ENCODE assay signal across 1 cellular context in the genomic region with DNA sequence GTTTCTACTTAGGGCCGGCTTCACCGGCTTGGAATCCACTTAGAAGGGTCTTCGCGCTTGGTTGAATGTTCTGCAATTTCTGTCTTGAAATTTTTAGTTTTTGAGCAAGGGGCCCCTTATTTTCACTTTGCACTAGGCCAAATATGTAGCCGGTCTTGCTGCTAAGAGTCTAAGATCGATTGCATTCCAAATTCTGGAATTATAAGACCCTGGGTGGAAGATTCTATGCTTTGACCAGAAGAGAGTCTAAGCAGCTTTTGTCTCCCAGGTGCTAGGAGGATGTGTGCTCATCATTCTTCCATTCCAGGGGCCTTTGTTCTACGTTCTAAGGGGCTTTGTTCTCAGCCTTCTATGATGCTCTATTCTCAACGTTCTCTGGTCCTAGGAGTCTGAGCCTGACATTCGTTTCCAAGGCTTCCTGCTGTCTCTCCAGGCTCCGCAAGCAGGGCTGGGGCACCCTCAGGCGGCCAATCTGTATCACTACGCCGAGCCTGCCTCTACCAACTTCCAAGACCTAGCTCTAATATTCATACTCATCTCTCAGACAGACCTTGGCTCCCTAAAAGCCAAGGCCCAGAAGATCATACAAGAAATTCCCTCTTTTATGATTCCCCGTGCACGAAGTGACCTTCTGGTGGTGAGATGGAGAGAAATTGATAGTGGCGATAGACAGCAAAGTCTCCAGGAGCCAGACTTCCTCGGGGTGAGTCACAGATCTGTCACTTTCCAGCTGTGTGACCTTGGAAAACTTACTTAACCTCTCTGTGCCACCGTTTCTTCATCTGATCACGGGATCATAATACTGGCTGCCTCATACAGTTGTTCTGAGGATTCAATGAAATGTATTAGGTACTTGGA.
A peak's percentile ranks its signal among the peaks of the same experiment; 100 is the strongest.
TF ChIP-seq lines count a peak whose summit lies in the region.

No MANE protein-coding gene starts in this region.

TF ChIP-seq in HepG2, 621 proteins besides CTCF, POLR2A, EP300 and RAD21 (continued from another document and continues in another):
- TF ChIP-seq PRDM4 (CRISPR knock-in tag; IDR thresholded peaks at IDR 0.05; ENCODE audit: borderline replicate concordance), result no peak
- TF ChIP-seq MXI1 (IDR thresholded peaks at IDR 0.05; ENCODE audit: borderline replicate concordance, low read depth, low read length), result no peak
- TF ChIP-seq MEIS2 (CRISPR knock-in tag; IDR thresholded peaks at IDR 0.05), result peak; percentile 24; the same call in 1 of the 2 replicates
- no peak for TF ChIP-seq NRL (CRISPR knock-in tag; IDR thresholded peaks at IDR 0.05; ENCODE audit: borderline replicate concordance)
- TF ChIP-seq ZNF530 (CRISPR knock-in tag; IDR thresholded peaks at IDR 0.05; ENCODE audit: low read depth), result no peak
- TF ChIP-seq TRIM22 (IDR thresholded peaks at IDR 0.05), result no peak
- TF ChIP-seq DNMT3B (CRISPR knock-in tag; conservative IDR thresholded peaks at IDR 0.05), result no peak
- 0 out of 2 replicates have a peak, but pooled peaks have one; percentile 50 for TF ChIP-seq HNF1B (CRISPR knock-in tag; IDR thresholded peaks at IDR 0.05)
- no peak for TF ChIP-seq CEBPG (CRISPR knock-in tag; IDR thresholded peaks at IDR 0.05)
- TF ChIP-seq, protein P1, sequence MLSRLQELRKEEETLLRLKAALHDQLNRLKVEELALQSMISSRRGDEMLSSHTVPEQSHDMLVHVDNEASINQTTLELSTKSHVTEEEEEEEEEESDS (CRISPR knock-in tag; IDR thresholded peaks at IDR 0.05; ENCODE audit: borderline replicate concordance), result no peak
- no peak for TF ChIP-seq RBM39 (IDR thresholded peaks at IDR 0.05; ENCODE audit: low read depth, low read length, poor library complexity, severe bottlenecking)
- TF ChIP-seq PHB2 (IDR thresholded peaks at IDR 0.05; ENCODE audit: partially characterized antibody), result no peak
- peak; percentile 19 for TF ChIP-seq TEAD3 (CRISPR knock-in tag; optimal IDR thresholded peaks at IDR 0.05; ENCODE audit: borderline replicate concordance)
- no peak for TF ChIP-seq MAFF (IDR thresholded peaks at IDR 0.05; ENCODE audit: low read depth, low read length)
- TF ChIP-seq ZBTB26 (CRISPR knock-in tag; IDR thresholded peaks at IDR 0.05; ENCODE audit: borderline replicate concordance), result no peak
- TF ChIP-seq, protein P2, sequence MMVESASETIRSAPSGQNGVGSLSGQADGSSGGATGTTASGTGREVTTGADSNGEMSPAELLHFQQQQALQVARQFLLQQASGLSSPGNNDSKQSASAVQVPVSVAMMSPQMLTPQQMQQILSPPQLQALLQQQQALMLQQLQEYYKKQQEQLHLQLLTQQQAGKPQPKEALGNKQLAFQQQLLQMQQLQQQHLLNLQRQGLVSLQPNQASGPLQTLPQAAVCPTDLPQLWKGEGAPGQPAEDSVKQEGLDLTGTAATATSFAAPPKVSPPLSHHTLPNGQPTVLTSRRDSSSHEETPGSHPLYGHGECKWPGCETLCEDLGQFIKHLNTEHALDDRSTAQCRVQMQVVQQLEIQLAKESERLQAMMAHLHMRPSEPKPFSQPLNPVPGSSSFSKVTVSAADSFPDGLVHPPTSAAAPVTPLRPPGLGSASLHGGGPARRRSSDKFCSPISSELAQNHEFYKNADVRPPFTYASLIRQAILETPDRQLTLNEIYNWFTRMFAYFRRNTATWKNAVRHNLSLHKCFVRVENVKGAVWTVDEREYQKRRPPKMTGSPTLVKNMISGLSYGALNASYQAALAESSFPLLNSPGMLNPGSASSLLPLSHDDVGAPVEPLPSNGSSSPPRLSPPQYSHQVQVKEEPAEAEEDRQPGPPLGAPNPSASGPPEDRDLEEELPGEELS (CRISPR knock-in tag; IDR thresholded peaks at IDR 0.05), result no peak
- no peak for TF ChIP-seq ZNF513 (CRISPR knock-in tag; conservative IDR thresholded peaks at IDR 0.05)
- no peak for TF ChIP-seq ZNF367 (CRISPR knock-in tag; IDR thresholded peaks at IDR 0.05; ENCODE audit: borderline replicate concordance)
- no peak for TF ChIP-seq ZNF749 (CRISPR knock-in tag; IDR thresholded peaks at IDR 0.05; ENCODE audit: borderline replicate concordance)
- TF ChIP-seq ZNF577 (CRISPR knock-in tag; IDR thresholded peaks at IDR 0.05; ENCODE audit: borderline replicate concordance, low read depth), result no peak
- no peak for TF ChIP-seq GTF3A (CRISPR knock-in tag; conservative IDR thresholded peaks at IDR 0.05)
- no peak for TF ChIP-seq SMAD1 (CRISPR knock-in tag; IDR thresholded peaks at IDR 0.05; ENCODE audit: borderline replicate concordance, low read depth)
- no peak for TF ChIP-seq HNF4A (CRISPR knock-in tag; IDR thresholded peaks at IDR 0.05)
- no peak for TF ChIP-seq NR2F1 (CRISPR knock-in tag; IDR thresholded peaks at IDR 0.05)
- peak; percentile 27; the same call in 1 of the 2 replicates for TF ChIP-seq RXRB (CRISPR knock-in tag; IDR thresholded peaks at IDR 0.05; ENCODE audit: borderline replicate concordance)
- TF ChIP-seq STAG1 (CRISPR knock-in tag; IDR thresholded peaks at IDR 0.05), result peak; percentile 96
- no peak for TF ChIP-seq HMGA1 (CRISPR knock-in tag; conservative IDR thresholded peaks at IDR 0.05)
- no peak for TF ChIP-seq CREB1 (IDR thresholded peaks at IDR 0.05)
- TF ChIP-seq CREB1 (CRISPR knock-in tag; IDR thresholded peaks at IDR 0.05), result no peak
- no peak for TF ChIP-seq ZZZ3 (CRISPR knock-in tag; IDR thresholded peaks at IDR 0.05; ENCODE audit: borderline replicate concordance)
- no peak for TF ChIP-seq ELF4 (CRISPR knock-in tag; IDR thresholded peaks at IDR 0.05; ENCODE audit: borderline replicate concordance)
- no peak for TF ChIP-seq GLI4 (CRISPR knock-in tag; IDR thresholded peaks at IDR 0.05; ENCODE audit: borderline replicate concordance)
- TF ChIP-seq ZBTB2 (CRISPR knock-in tag; IDR thresholded peaks at IDR 0.05; ENCODE audit: low read depth), result no peak
- 0 out of 2 replicates have a peak, but pooled peaks have one; percentile 36 for TF ChIP-seq ERF (CRISPR knock-in tag; IDR thresholded peaks at IDR 0.05)
- no peak for TF ChIP-seq HNF1A (IDR thresholded peaks at IDR 0.05; ENCODE audit: low read depth)
- no peak for TF ChIP-seq HNF1A (CRISPR knock-in tag; IDR thresholded peaks at IDR 0.05; ENCODE audit: borderline replicate concordance)
- TF ChIP-seq ZSCAN30 (CRISPR knock-in tag; IDR thresholded peaks at IDR 0.05), result no peak
